8 cellular contexts compared by ENCODE assay signal in genomic region chr11:14357843-14358728, GRCh38. TPM values are rescaled to one million over a fixed set of nuclear protein-coding genes. Genes with fewer than 3 reads are reported as not detected.
DNase-seq lines count a peak whose midpoint lies in the region; ATAC-seq and TF ChIP-seq lines count a peak whose summit lies in the region.

No MANE protein-coding gene starts in this region.

- H3K4me1 Mint-ChIP-seq in T-helper 17 cell (peaks cover 34% of the 10 kb centered on the region), brain (peaks cover 49% of the 10 kb centered on the region), immature natural killer cell (peaks cover 50 to 60% of the 10 kb centered on the region in 2 donors)

- peak overlapping the region; percentile 97 for H3K4me3 Mint-ChIP-seq in T-helper 17 cell
- peak overlapping the region; percentile 96 to 99 (median 97) for H3K4me3 Mint-ChIP-seq in brain
- peak overlapping the region; percentile 98 to 100 (median 99) for H3K4me3 Mint-ChIP-seq in immature natural killer cell

- H3K27ac Mint-ChIP-seq in T-helper 17 cell = peak overlapping the region; percentile 96
- peak overlapping the region; percentile 91 to 97 (median 94) for H3K27ac Mint-ChIP-seq in brain
- H3K27ac Mint-ChIP-seq in immature natural killer cell = peak overlapping the region; percentile 91 to 99 (median 94)

- H3K9me3 Mint-ChIP-seq in brain (peaks cover 0 to 4% (median 0%) of the 10 kb centered on the region in 5 experiments), immature natural killer cell (no peaks in the 10 kb centered on the region)

- H3K36me3 Mint-ChIP-seq in T-helper 17 cell (ENCODE audit: low read depth) (peaks cover 3% of the 10 kb centered on the region), brain (no peaks in the 10 kb centered on the region), immature natural killer cell (peaks cover 0 to 4% (median 3%) of the 10 kb centered on the region in 3 donors)

- peaks cover 4% of the 10 kb centered on the region for H3K27me3 Mint-ChIP-seq in T-helper 17 cell
- peaks cover 6% of the 10 kb centered on the region for H3K27me3 Mint-ChIP-seq in brain
- peaks cover 2% of the 10 kb centered on the region in 3 donors for H3K27me3 Mint-ChIP-seq in immature natural killer cell (ENCODE audit: low read depth in 3 of 3)

- DNase-seq in DMS53 treated with DMSO at 0.1 percent for 48 hours (lab: John Stamatoyannopoulos, UW; ENCODE audit: unreplicated experiment) (peak; percentile 43), T-helper 17 cell (peak; percentile 9 to 16 (median 14)), immature natural killer cell (peak; percentile 39 to 51 (median 42)), OCI-M2 (lab: John Stamatoyannopoulos, UW; ENCODE audit: unreplicated experiment) (no peak)
- DNase-seq in stimulated activated CD4-positive, alpha-beta T cell treated with anti-CD3 and anti-CD28 coated beads, Interleukin-1b, Interleukin-23, amount 100 ng/mL, for 24 hours (ENCODE audit: low read depth in 4 of 4, low spot score in 1 of 4) = peak in 3 of 4 experiments; percentile 1 to 11 (median 8)

- no peak for TF ChIP-seq CTCF in brain (conservative IDR thresholded peaks at IDR 0.05)

- peak; percentile 30 for ATAC-seq in GM21367 (IDR thresholded peaks at IDR 0.05; ENCODE audit: unreplicated experiment)
- ATAC-seq in HG03571 (IDR thresholded peaks at IDR 0.05; ENCODE audit: unreplicated experiment) = peak; percentile 35
- ATAC-seq in T-helper 17 cell = peak; percentile 62

- H3K9me3 ChIP-seq in T-helper 17 cell (ENCODE audit: control insufficient read depth, low read length, poor library complexity, severe bottlenecking) = no peaks in the 10 kb centered on the region

RNA-seq across cellular contexts. Expression of gene RRAS2, which starts 0.9 kb away (rescaled TPM):
- total RNA-seq in T-helper 17 cell = 10 to 100 TPM; 19.1 to 26.2 TPM
- polyA plus RNA-seq in brain (ENCODE audit: insufficient read depth, low read depth, low replicate concordance) (1.7 TPM), immature natural killer cell (10 to 100 TPM; 66.4 to 96.4 (median 85.9) TPM)

Comparison
In these comparisons a context has a peak if more than half of its experiments do, and no peak if none do; other contexts are left out.
1. RNA of gene RRAS2, which starts 0.9 kb away (polyA plus RNA-seq): 66.4 to 96.4 TPM in immature natural killer cell; 1.7 TPM in brain (single experiment); every median in the first group is over 10 times any median in the second.
2. Peak in every context shown above with its lines, with median percentiles within 50 percentile points of each other: ATAC-seq, H3K27ac Mint-ChIP-seq and H3K4me3 Mint-ChIP-seq.